In the genomic region with DNA sequence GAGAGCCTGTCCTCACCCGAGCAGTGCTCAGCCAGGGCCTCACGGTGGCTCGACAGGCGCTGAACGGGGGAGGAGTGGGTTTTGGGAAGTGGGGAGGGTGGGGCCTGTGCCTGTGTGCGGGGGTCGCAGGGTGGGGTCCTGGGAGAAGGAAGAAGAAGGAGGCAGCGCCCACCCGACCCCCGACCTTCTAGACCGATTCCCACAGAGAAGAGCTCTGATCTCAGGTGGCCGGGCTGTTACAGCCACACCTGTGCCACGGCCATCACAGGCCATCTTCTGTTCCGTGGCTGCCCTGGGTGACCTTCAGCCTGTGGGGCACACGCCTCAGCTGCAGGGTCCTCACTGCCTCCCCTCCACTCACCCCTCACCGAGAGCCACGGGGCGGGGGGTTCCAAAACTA, we compare ENCODE assay signal across 35 cellular contexts.
"Had no signal": no experiment of that assay in that cellular context is flagged by ENCODE, and none has a peak within 500 bp of the region (broad histone marks: within the 10 kb centered on the region; RNA-seq: fewer than 3 reads in every experiment).

No MANE protein-coding gene starts in this region.

- H3K9me3 ChIP-seq: adrenal gland, body of pancreas, breast epithelium had no signal

- H3K4me1 Mint-ChIP-seq: activated B cell treated with CpG ODN at 0.5 μM for 24 hours; activated CD4-positive, alpha-beta T cell treated with anti-CD3 and anti-CD28 coated beads, Interleukin-2, amount 10 ng/mL, durations not matched to agents 24 days and 14 days; activated T-helper 17 cell treated with anti-CD3 and anti-CD28 coated beads, Interleukin-2, amount 50 U/mL, for 72 hours had no signal

- H3K27ac ChIP-seq: adrenal gland, body of pancreas, brain microvascular endothelial cell, breast epithelium, VCaP had no signal

- H3K4me1 ChIP-seq: adrenal gland, body of pancreas, breast epithelium had no signal

- H3K4me3 Mint-ChIP-seq: activated B cell treated with CpG ODN at 0.5 μM for 24 hours; activated CD4-positive, alpha-beta memory T cell treated with anti-CD3 and anti-CD28 coated beads for 36 hours; activated CD4-positive, alpha-beta T cell treated with anti-CD3 and anti-CD28 coated beads, Interleukin-2, amount 10 ng/mL, durations not matched to agents 24 days and 14 days; activated CD8-positive, alpha-beta T cell treated with anti-CD3 and anti-CD28 coated beads for 36 hours; activated naive CD4-positive, alpha-beta T cell treated with anti-CD3 and anti-CD28 coated beads for 36 hours; activated naive CD8-positive, alpha-beta T cell treated with anti-CD3 and anti-CD28 coated beads for 36 hours; activated T-cell treated with anti-CD3 and anti-CD28 coated beads, Interleukin-2, amount 50 U/mL, for 4 hours; activated T-cell treated with anti-CD3 and anti-CD28 coated beads, Interleukin-2, amount 50 U/mL, for 72 hours; activated T-helper 1 cell treated with anti-CD3 and anti-CD28 coated beads, Interleukin-12 subunit alpha, Interleukin-12 subunit beta, Interleukin-2, Interleukin-4 antibody, amounts not matched to agents 30 ng/mL and 10 ng/mL and 1 ng/mL, durations not matched to agents 14 hours and 24 hours and 36 hours; activated T-helper 17 cell treated with anti-CD3 and anti-CD28 coated beads, Interleukin-2, amount 50 U/mL, for 72 hours; T-helper 1 cell treated with Interleukin-12 subunit alpha and Interleukin-12 subunit beta and Interleukin-4 antibody, amounts not matched to agents 30 μg/mL and 1 μg/mL, for 36 hours; T-helper 2 cell treated with Interferon-gamma antibody and Interleukin-4, amounts not matched to agents 5 μg/mL and 100 μg/mL, for 36 hours had no signal

- H3K4me3 ChIP-seq: adrenal gland, body of pancreas, breast epithelium had no signal

- H3K27ac Mint-ChIP-seq: activated B cell treated with CpG ODN at 0.5 μM for 24 hours; activated CD4-positive, alpha-beta memory T cell treated with anti-CD3 and anti-CD28 coated beads for 36 hours; activated CD4-positive, alpha-beta T cell treated with anti-CD3 and anti-CD28 coated beads, Interleukin-2, amount 10 ng/mL, durations not matched to agents 24 days and 14 days; activated CD8-positive, alpha-beta T cell treated with anti-CD3 and anti-CD28 coated beads for 36 hours; activated naive CD4-positive, alpha-beta T cell treated with anti-CD3 and anti-CD28 coated beads for 36 hours; activated naive CD4-positive, alpha-beta T cell treated with anti-CD3 and anti-CD28 coated beads, Interleukin-2, amount 50 U/mL, for 72 hours; activated naive CD8-positive, alpha-beta T cell treated with anti-CD3 and anti-CD28 coated beads for 36 hours; activated T-cell treated with anti-CD3 and anti-CD28 coated beads, Interleukin-2, amount 50 U/mL, for 72 hours; activated T-helper 1 cell treated with anti-CD3 and anti-CD28 coated beads, Interleukin-12 subunit alpha, Interleukin-12 subunit beta, Interleukin-2, Interleukin-4 antibody, amounts not matched to agents 30 ng/mL and 10 ng/mL and 1 ng/mL, durations not matched to agents 14 hours and 24 hours and 36 hours; activated T-helper 17 cell treated with anti-CD3 and anti-CD28 coated beads, Interleukin-2, amount 50 U/mL, for 72 hours; T-helper 1 cell treated with Interleukin-12 subunit alpha and Interleukin-12 subunit beta and Interleukin-4 antibody, amounts not matched to agents 30 μg/mL and 1 μg/mL, for 36 hours; T-helper 2 cell treated with Interferon-gamma antibody and Interleukin-4, amounts not matched to agents 5 μg/mL and 100 μg/mL, for 36 hours had no signal

- DNase-seq: activated B cell treated with CpG ODN at 0.5 μM for 24 hours; activated CD4-positive, alpha-beta memory T cell treated with anti-CD3 and anti-CD28 coated beads for 36 hours; activated CD4-positive, alpha-beta T cell treated with anti-CD3 and anti-CD28 coated beads for 4 hours; activated CD4-positive, alpha-beta T cell treated with anti-CD3 and anti-CD28 coated beads, Interleukin-2, amount 10 ng/mL, durations not matched to agents 24 days and 14 days; activated CD4-positive, alpha-beta T cell treated with anti-CD3 and anti-CD28 coated beads, Interleukin-2, amount 50 U/mL, for 1 hour; activated CD4-positive, alpha-beta T cell treated with anti-CD3 and anti-CD28 coated beads, Interleukin-2, amount 50 U/mL, for 4 hours; activated CD4-positive, CD25-positive, alpha-beta regulatory T cell treated with anti-CD3 and anti-CD28 coated beads, Interleukin-2, amount 50 U/mL, for 72 hours; activated CD8-positive, alpha-beta memory T cell treated with anti-CD3 and anti-CD28 coated beads, Interleukin-2, amount 50 U/mL, for 4 hours; activated CD8-positive, alpha-beta T cell treated with anti-CD3 and anti-CD28 coated beads for 36 hours; activated effector memory CD4-positive, alpha-beta T cell treated with anti-CD3 and anti-CD28 coated beads, Interleukin-2, amount 50 U/mL, for 16 hours; activated gamma-delta T cell treated with Interleukin-2 at 50 U/mL for 16 hours; activated naive CD4-positive, alpha-beta T cell; activated naive CD4-positive, alpha-beta T cell treated with anti-CD3 and anti-CD28 coated beads for 36 hours; activated naive CD4-positive, alpha-beta T cell treated with anti-CD3 and anti-CD28 coated beads, Interleukin-2, amount 50 U/mL, for 16 hours; activated naive CD8-positive, alpha-beta T cell treated with anti-CD3 and anti-CD28 coated beads for 36 hours; activated T-cell treated with anti-CD3 and anti-CD28 coated beads for 4 hours; activated T-cell treated with anti-CD3 and anti-CD28 coated beads, Interleukin-2, amount 50 U/mL, for 1 hour; activated T-cell treated with anti-CD3 and anti-CD28 coated beads, Interleukin-2, amount 50 U/mL, for 4 hours; activated T-cell treated with anti-CD3 and anti-CD28 coated beads, Interleukin-2, amount 50 U/mL, for 72 hours; adrenal gland; amniotic stem cell; aorta; body of pancreas; brain microvascular endothelial cell; central memory CD4-positive, alpha-beta T cell; T-helper 1 cell; T-helper 2 cell; T-helper 9 cell had no signal

- H3K36me3 ChIP-seq: adrenal gland, brain microvascular endothelial cell, breast epithelium had no signal

- H3K9me3 Mint-ChIP-seq: activated B cell treated with CpG ODN at 0.5 μM for 24 hours; activated CD4-positive, alpha-beta memory T cell treated with anti-CD3 and anti-CD28 coated beads for 36 hours; activated CD4-positive, alpha-beta T cell treated with anti-CD3 and anti-CD28 coated beads, Interleukin-2, amount 10 ng/mL, durations not matched to agents 24 days and 14 days; activated CD8-positive, alpha-beta T cell treated with anti-CD3 and anti-CD28 coated beads for 36 hours; activated naive CD4-positive, alpha-beta T cell treated with anti-CD3 and anti-CD28 coated beads for 36 hours; activated naive CD4-positive, alpha-beta T cell treated with anti-CD3 and anti-CD28 coated beads, Interleukin-2, amount 50 U/mL, for 72 hours; activated naive CD8-positive, alpha-beta T cell treated with anti-CD3 and anti-CD28 coated beads for 36 hours; activated T-cell treated with anti-CD3 and anti-CD28 coated beads, Interleukin-2, amount 50 U/mL, for 4 hours; activated T-cell treated with anti-CD3 and anti-CD28 coated beads, Interleukin-2, amount 50 U/mL, for 72 hours; activated T-helper 1 cell treated with anti-CD3 and anti-CD28 coated beads, Interleukin-12 subunit alpha, Interleukin-12 subunit beta, Interleukin-2, Interleukin-4 antibody, amounts not matched to agents 30 ng/mL and 10 ng/mL and 1 ng/mL, durations not matched to agents 14 hours and 24 hours and 36 hours; activated T-helper 17 cell treated with anti-CD3 and anti-CD28 coated beads, Interleukin-2, amount 50 U/mL, for 72 hours; T-helper 1 cell treated with Interleukin-12 subunit alpha and Interleukin-12 subunit beta and Interleukin-4 antibody, amounts not matched to agents 30 μg/mL and 1 μg/mL, for 36 hours; T-helper 2 cell treated with Interferon-gamma antibody and Interleukin-4, amounts not matched to agents 5 μg/mL and 100 μg/mL, for 36 hours had no signal

- ATAC-seq: activated CD8-positive, alpha-beta T cell treated with anti-CD3 and anti-CD28 coated beads for 36 hours; activated naive CD4-positive, alpha-beta T cell treated with anti-CD3 and anti-CD28 coated beads, Interleukin-2, amount 50 U/mL, for 72 hours; activated T-cell treated with anti-CD3 and anti-CD28 coated beads, Interleukin-2, amount 50 U/mL, for 4 hours; activated T-cell treated with anti-CD3 and anti-CD28 coated beads, Interleukin-2, amount 50 U/mL, for 72 hours; activated T-helper 17 cell treated with anti-CD3 and anti-CD28 coated beads, Interleukin-2, amount 50 U/mL, for 72 hours; body of pancreas had no signal
